Comparison of ENCODE assay signal across 14 cellular contexts in the genomic region with DNA sequence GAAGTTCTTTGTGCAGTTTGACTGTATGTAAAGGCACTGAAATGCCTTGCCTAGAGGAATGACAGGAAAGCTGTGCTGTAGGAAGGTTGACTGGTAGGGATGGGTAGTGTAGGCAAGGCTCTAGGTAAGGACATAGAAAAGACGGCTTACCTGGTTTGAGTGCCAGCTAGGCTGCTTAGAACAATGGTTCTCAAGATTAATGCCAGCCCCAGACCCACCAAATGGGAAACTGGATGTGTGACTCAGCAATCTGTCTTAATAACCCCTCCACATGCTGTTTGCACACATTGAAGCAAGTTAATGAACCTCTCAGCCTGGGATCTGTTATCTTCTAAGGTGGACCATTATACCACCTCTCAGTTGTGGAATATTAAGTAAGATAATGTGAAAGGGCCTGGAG. TPM values are rescaled to one million over a fixed set of nuclear protein-coding genes. Genes with fewer than 3 reads are reported as not detected.
DNase-seq lines count a peak whose midpoint lies in the region; ATAC-seq and TF ChIP-seq lines count a peak whose summit lies in the region.
"Had no signal": no experiment of that assay in that cellular context is flagged by ENCODE, and none has a peak within 500 bp of the region (broad histone marks: within the 10 kb centered on the region; RNA-seq: fewer than 3 reads in every experiment).

No MANE protein-coding gene starts in this region.

- H3K27ac Mint-ChIP-seq in activated naive CD8-positive, alpha-beta T cell treated with anti-CD3 and anti-CD28 coated beads for 36 hours, result peak overlapping the region; percentile 97
- peak overlapping the region; percentile 85 to 96 for H3K27ac Mint-ChIP-seq in natural killer cell treated with Interleukin-12 subunit alpha and Interleukin-12 subunit beta and Interleukin-15 and Interleukin-18, amount 100 ng/mL, for 72 hours

- H3K4me1 Mint-ChIP-seq in activated naive CD8-positive, alpha-beta T cell treated with anti-CD3 and anti-CD28 coated beads for 36 hours, result peaks cover 55% of the 10 kb centered on the region
- H3K4me1 Mint-ChIP-seq in natural killer cell treated with Interleukin-12 subunit alpha and Interleukin-12 subunit beta and Interleukin-15 and Interleukin-18, amount 100 ng/mL, for 72 hours (ENCODE audit: low read depth in 2 of 2), result peaks cover 47 to 66% of the 10 kb centered on the region in 2 donors

- peak overlapping the region; percentile 94 for H3K4me3 Mint-ChIP-seq in activated naive CD8-positive, alpha-beta T cell treated with anti-CD3 and anti-CD28 coated beads for 36 hours
- peak overlapping the region; percentile 97 for H3K4me3 Mint-ChIP-seq in natural killer cell treated with Interleukin-12 subunit alpha and Interleukin-12 subunit beta and Interleukin-15 and Interleukin-18, amount 100 ng/mL, for 72 hours

- H3K36me3 Mint-ChIP-seq in activated naive CD8-positive, alpha-beta T cell treated with anti-CD3 and anti-CD28 coated beads for 36 hours, result peaks cover 81% of the 10 kb centered on the region
- H3K36me3 Mint-ChIP-seq in natural killer cell treated with Interleukin-12 subunit alpha and Interleukin-12 subunit beta and Interleukin-15 and Interleukin-18, amount 100 ng/mL, for 72 hours, result peaks cover 58% of the 10 kb centered on the region

- ATAC-seq in natural killer cell treated with Interleukin-12 subunit alpha and Interleukin-12 subunit beta and Interleukin-15 and Interleukin-18, amount 100 ng/mL, for 72 hours, result no peak

- H3K4me3 ChIP-seq in HFF-Myc (replicated peaks; ENCODE audit: low read depth, low read length), result peak overlapping the region; percentile 96
- H3K4me3 ChIP-seq in foreskin fibroblast (ENCODE audit: low read depth in 1 of 2, low read length in 2 of 2), result no peak overlapping the region
- H3K4me3 ChIP-seq: SJSA1 had no signal

- TF ChIP-seq CTCF in HFF-Myc (IDR thresholded peaks at IDR 0.05; ENCODE audit: low read depth, low read length, missing control alignments) (no peak), foreskin fibroblast (IDR thresholded peaks at IDR 0.05; ENCODE audit: low read depth, low read length) (no peak)

- DNase-seq in DMS 273 (lab: John Stamatoyannopoulos, UW; ENCODE audit: unreplicated experiment) (peak; percentile 44), DMS 273 treated with DMSO at 0.1 percent for 48 hours (lab: John Stamatoyannopoulos, UW) (no peak), HFF-Myc (ENCODE audit: extremely low read depth, low read depth) (no peak), T1000 (lab: John Stamatoyannopoulos, UW) (no peak), foreskin fibroblast (no peak)
- no peak for DNase-seq in activated naive CD8-positive, alpha-beta T cell treated with anti-CD3 and anti-CD28 coated beads for 36 hours
- no peak for DNase-seq in natural killer cell treated with Interleukin-12 subunit alpha and Interleukin-12 subunit beta and Interleukin-15 and Interleukin-18, amount 100 ng/mL, for 72 hours (ENCODE audit: low spot score)
- DNase-seq in activated CD4-positive, CD25-positive, alpha-beta regulatory T cell (lab: John Stamatoyannopoulos, UW), result no peak
- DNase-seq: 8988T; activated CD8-positive, alpha-beta memory T cell treated with anti-CD3 and anti-CD28 coated beads, Interleukin-2, amount 50 U/mL, for 48 hours; HCEC 1CT; NCI-H2081 treated with DMSO at 0.1 percent for 48 hours; stimulated activated CD4-positive, alpha-beta T cell treated with anti-CD3 and anti-CD28 coated beads, Interleukin-2, amount 100 ng/mL, for 24 hours had no signal

- peaks cover 5% of the 10 kb centered on the region for H3K27me3 Mint-ChIP-seq in activated naive CD8-positive, alpha-beta T cell treated with anti-CD3 and anti-CD28 coated beads for 36 hours
- H3K27me3 Mint-ChIP-seq in natural killer cell treated with Interleukin-12 subunit alpha and Interleukin-12 subunit beta and Interleukin-15 and Interleukin-18, amount 100 ng/mL, for 72 hours, result no peaks in the 10 kb centered on the region

- H3K9me3 Mint-ChIP-seq in activated naive CD8-positive, alpha-beta T cell treated with anti-CD3 and anti-CD28 coated beads for 36 hours, result no peaks in the 10 kb centered on the region
- no peaks in the 10 kb centered on the region for H3K9me3 Mint-ChIP-seq in natural killer cell treated with Interleukin-12 subunit alpha and Interleukin-12 subunit beta and Interleukin-15 and Interleukin-18, amount 100 ng/mL, for 72 hours

RNA-seq across cellular contexts. Expression of a gene that starts 3.7 kb away (rescaled TPM):
- 1,000 to 10,000 TPM; 4,132 to 4,264 TPM for total RNA-seq in activated naive CD8-positive, alpha-beta T cell treated with anti-CD3 and anti-CD28 coated beads for 36 hours
- 1,000 to 10,000 TPM; 2,083 to 2,343 TPM for total RNA-seq in natural killer cell treated with Interleukin-12 subunit alpha and Interleukin-12 subunit beta and Interleukin-15 and Interleukin-18, amount 100 ng/mL, for 72 hours

RNA-seq across cellular contexts. Expression of a gene that starts 30.0 kb away (rescaled TPM):
- under 1 TPM; 0.21 to 0.58 TPM for total RNA-seq in activated naive CD8-positive, alpha-beta T cell treated with anti-CD3 and anti-CD28 coated beads for 36 hours
- 1 to 10 TPM in 1 of 2 donors, under 1 TPM in 1; 0.62 to 1.5 TPM for total RNA-seq in natural killer cell treated with Interleukin-12 subunit alpha and Interleukin-12 subunit beta and Interleukin-15 and Interleukin-18, amount 100 ng/mL, for 72 hours

RNA-seq across cellular contexts. Expression of a gene that starts 51.6 kb away (rescaled TPM):
- 10 to 100 TPM; 25.6 to 26.3 TPM for total RNA-seq in activated naive CD8-positive, alpha-beta T cell treated with anti-CD3 and anti-CD28 coated beads for 36 hours
- total RNA-seq in natural killer cell treated with Interleukin-12 subunit alpha and Interleukin-12 subunit beta and Interleukin-15 and Interleukin-18, amount 100 ng/mL, for 72 hours, result 10 to 100 TPM; 47.8 to 54.5 TPM
